1 cellular context compared by ENCODE assay signal in the genomic region with DNA sequence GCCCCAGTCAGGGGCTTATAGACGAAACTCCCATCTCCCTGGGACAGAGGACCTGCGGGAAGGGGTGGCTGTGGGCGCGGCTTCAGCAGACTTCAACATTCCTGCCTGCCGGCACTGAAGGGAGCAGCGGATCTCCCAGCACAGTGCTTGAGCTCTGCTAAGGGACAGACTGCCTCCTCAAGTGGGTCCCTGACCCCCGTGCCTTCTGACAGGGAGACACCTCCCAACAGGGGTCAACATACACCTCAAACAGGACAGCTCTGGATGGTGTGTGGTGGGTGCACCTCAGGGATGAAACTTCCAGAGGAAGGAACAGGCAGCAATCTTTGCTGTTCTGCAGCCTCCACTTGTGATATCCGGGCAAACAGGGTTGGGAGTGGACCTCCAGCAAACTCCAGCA.
TF ChIP-seq lines count a peak whose summit lies in the region.

No MANE protein-coding gene starts in this region.

TF ChIP-seq in H1, 55 proteins besides CTCF, POLR2A, EP300 and RAD21:
- TF ChIP-seq TEAD4 (IDR thresholded peaks at IDR 0.05; ENCODE audit: low read depth, low read length) = peak; percentile 28; the same call in 1 of the 2 replicates
TF ChIP-seq in H1: peak in this region for 1; not testable (repeated sequence) for 54.
